In genomic region chr17:69141802-69142472, GRCh38 we compare ENCODE assay signal across 10 cellular contexts. TPM values are rescaled to one million over a fixed set of nuclear protein-coding genes. Genes with fewer than 3 reads are reported as not detected.
A peak's percentile ranks its signal among the peaks of the same experiment; 100 is the strongest.
DNase-seq lines count a peak whose midpoint lies in the region; ATAC-seq, FAIRE-seq and TF ChIP-seq lines count a peak whose summit lies in the region.
"Had no signal": no experiment of that assay in that cellular context is flagged by ENCODE, and none has a peak within 500 bp of the region (broad histone marks: within the 10 kb centered on the region; RNA-seq: fewer than 3 reads in every experiment).

TSS of gene ABCA6 (minus strand) at chr17:69141895. CDS start at chr17:69140703, 1,192 bp downstream.

- H3K79me2 ChIP-seq in GM12878 (ENCODE audit: control insufficient read depth, insufficient read depth, low read length) = no peaks in the 10 kb centered on the region

- H3K4me1 ChIP-seq in GM12878 (ENCODE audit: control insufficient read depth, insufficient read depth, low read length) = no peaks in the 10 kb centered on the region
- no peaks in the 10 kb centered on the region for H3K4me1 ChIP-seq in right atrium auricular region
- peaks cover 0 to 7% of the 10 kb centered on the region in 2 donors for H3K4me1 ChIP-seq in gastrocnemius medialis
- no peaks in the 10 kb centered on the region for H3K4me1 ChIP-seq in naive thymus-derived CD4-positive, alpha-beta T cell (ENCODE audit: control insufficient read depth in 2 of 2, insufficient read depth in 2 of 2, low read length in 2 of 2)
- H3K4me1 ChIP-seq: SJSA1 had no signal

- TF ChIP-seq RAD21 in GM12878 (IDR thresholded peaks at IDR 0.05; ENCODE audit: insufficient read depth, low read depth, low read length) = no peak

- CTCF ChIA-PET in GM12878 (lab: Yijun Ruan, JAX) = interaction anchor here (0.8 to 1.6 kb wide), 2 partner anchors 9 to 12 kb away, joined by 3 to 4 read pairs; no protein-coding TSS in a partner anchor
- CTCF ChIA-PET in naive thymus-derived CD4-positive, alpha-beta T cell (lab: Charles Lee) = no interaction called here

- no peak within 1 kb of the TSS for H3K4me2 ChIP-seq in GM12878 (ENCODE audit: control insufficient read depth, insufficient read depth)

- POLR2A ChIA-PET in GM12878 (lab: Charles Lee) = no interaction called here
- POLR2A ChIA-PET in naive thymus-derived CD4-positive, alpha-beta T cell (lab: Charles Lee) = no interaction called here

- H2AFZ ChIP-seq in GM12878 (ENCODE audit: control insufficient read depth, low read depth, low read length) = no peak within 1 kb of the TSS

- TF ChIP-seq POLR2A in GM12878 (IDR thresholded peaks at IDR 0.05; ENCODE audit: low read depth, low read length) = no peak
- TF ChIP-seq POLR2A in gastrocnemius medialis (IDR thresholded peaks at IDR 0.05) = peak in 1 of 2 donors; percentile 40

- H4K20me1 ChIP-seq in GM12878 (ENCODE audit: control insufficient read depth, insufficient read depth) = no peaks in the 10 kb centered on the region

- in situ Hi-C loops in GM12878 (cut with MboI) = no loop called here
- in situ Hi-C loops in gastrocnemius medialis (cut with MboI; ENCODE audit: low sequenced_read_pairs in 4 of 4) = no loop called here

- FAIRE-seq in GM12878 (lab: Jason Lieb, UNC) = no peak

- ATAC-seq in GM12878 (no peak), gastrocnemius medialis (peak in 1 of 2 donors; percentile 81)
- no peak for ATAC-seq in naive thymus-derived CD4-positive, alpha-beta T cell

- no peak for TF ChIP-seq EP300 in GM12878 (IDR thresholded peaks at IDR 0.05; ENCODE audit: borderline replicate concordance in 1 of 2, control insufficient read depth in 1 of 2, low read depth in 2 of 2, low read length in 2 of 2)

- DNase-seq in EL (peak; percentile 23), GM12878 (ENCODE audit: low read depth, low spot score) (no peak), right atrium auricular region (ENCODE audit: low spot score) (no peak), gastrocnemius medialis (no peak), NCI-H510A treated with DMSO at 0.1 percent for 48 hours (lab: John Stamatoyannopoulos, UW) (no peak), DMS153 treated with DMSO at 0.1 percent for 48 hours (lab: John Stamatoyannopoulos, UW; ENCODE audit: unreplicated experiment) (no peak), OCI-M2 (lab: John Stamatoyannopoulos, UW; ENCODE audit: unreplicated experiment) (no peak)
- no peak for DNase-seq in naive thymus-derived CD4-positive, alpha-beta T cell
- DNase-seq: activated effector memory CD4-positive, alpha-beta T cell treated with Interleukin-2 at 50 U/mL for 16 hours had no signal

- peaks cover 0 to 7% (median 0%) of the 10 kb centered on the region in 11 donors for H3K9me3 Mint-ChIP-seq in naive thymus-derived CD4-positive, alpha-beta T cell

- H3K27me3 ChIP-seq in GM12878 (replicated peaks in 1 of 2; ENCODE audit: control insufficient read depth in 2 of 2, insufficient read depth in 2 of 2, low read length in 1 of 2) (no peaks in the 10 kb centered on the region), right atrium auricular region (no peaks in the 10 kb centered on the region), gastrocnemius medialis (no peaks in the 10 kb centered on the region)
- H3K27me3 ChIP-seq in naive thymus-derived CD4-positive, alpha-beta T cell (ENCODE audit: control insufficient read depth in 2 of 2, insufficient read depth in 2 of 2, low read length in 2 of 2) = no peaks in the 10 kb centered on the region
- H3K27me3 ChIP-seq: SJSA1 had no signal

- peaks cover 0 to 13% (median 6%) of the 10 kb centered on the region in 5 donors for H3K27me3 Mint-ChIP-seq in naive thymus-derived CD4-positive, alpha-beta T cell

- H3K27ac ChIP-seq in GM12878 (ENCODE audit: control insufficient read depth, insufficient read depth) (no peak within 1 kb of the TSS), right atrium auricular region (peak within 1 kb of the TSS; percentile 46 to 68), gastrocnemius medialis (peak within 1 kb of the TSS; percentile 40 to 71 (median 44))
- no peak within 1 kb of the TSS for H3K27ac ChIP-seq in naive thymus-derived CD4-positive, alpha-beta T cell (ENCODE audit: low read depth, low read length)
- H3K27ac ChIP-seq: SJSA1 had no signal

- intact Hi-C loops in GM12878 (cut with micrococcal nuclease; ENCODE audit: unreplicated experiment) (no loop called here), gastrocnemius medialis (cut with DNase I; ENCODE audit: low total_unique reads) (loop anchor here (10.0 kb wide), 1 partner anchor 367 kb away; no protein-coding TSS in a partner anchor)
- intact Hi-C loops in naive thymus-derived CD4-positive, alpha-beta T cell (cut with micrococcal nuclease) = no loop called here

- BruUV-seq in GM12878 (replicated peaks; lab: Mats Ljungman, UMichigan) = no TSS peak

- peaks cover 0 to 9% (median 5%) of the 10 kb centered on the region in 5 donors for H3K36me3 Mint-ChIP-seq in naive thymus-derived CD4-positive, alpha-beta T cell

- TF ChIP-seq CTCF in GM12878 (IDR thresholded peaks at IDR 0.05 in 2 of 3, conservative IDR thresholded peaks at IDR 0.05 in 1 of 3; ENCODE audit: control insufficient read depth in 2 of 3, extremely low read depth in 1 of 3, insufficient read depth in 1 of 3, low read depth in 3 of 3, low read length in 3 of 3) (no peak), right atrium auricular region (IDR thresholded peaks at IDR 0.05) (no peak), gastrocnemius medialis (IDR thresholded peaks at IDR 0.05 in 4 of 5, conservative IDR thresholded peaks at IDR 0.05 in 1 of 5) (no peak)

- H3K4me3 ChIP-seq in GM12878 (no peak within 1 kb of the TSS), right atrium auricular region (peak within 1 kb of the TSS; percentile 13 to 37), gastrocnemius medialis (peak within 1 kb of the TSS; percentile 27 to 42 (median 32))
- H3K4me3 ChIP-seq in naive thymus-derived CD4-positive, alpha-beta T cell (ENCODE audit: low read length) = no peak within 1 kb of the TSS
- H3K4me3 ChIP-seq: SJSA1 had no signal

- no peaks in the 10 kb centered on the region; the same call in 2 of the 3 replicates for H3K9me3 ChIP-seq in GM12878 (replicated peaks; ENCODE audit: control insufficient read depth, insufficient read depth, low read length)
- H3K9me3 ChIP-seq in right atrium auricular region = peaks cover 0 to 6% of the 10 kb centered on the region in 2 donors
- H3K9me3 ChIP-seq in gastrocnemius medialis = no peaks in the 10 kb centered on the region
- H3K9me3 ChIP-seq in naive thymus-derived CD4-positive, alpha-beta T cell (ENCODE audit: control insufficient read depth in 2 of 3, low read length in 3 of 3) = no peaks in the 10 kb centered on the region
- H3K9me3 ChIP-seq: SJSA1 had no signal

- RAD21 ChIA-PET in GM12878 (lab: Charles Lee; ENCODE audit: unreplicated experiment) = interaction anchor here (1.1 kb wide), 1 partner anchor 14 kb away, joined by 3 read pairs; no protein-coding TSS in a partner anchor

- no peak within 1 kb of the TSS for H3K27ac Mint-ChIP-seq in naive thymus-derived CD4-positive, alpha-beta T cell

- H3K36me3 ChIP-seq in GM12878 (ENCODE audit: control insufficient read depth in 2 of 2, insufficient read depth in 2 of 2, low read length in 1 of 2) (no peaks in the 10 kb centered on the region), right atrium auricular region (peaks cover 11% of the 10 kb centered on the region), gastrocnemius medialis (peaks cover 0 to 17% of the 10 kb centered on the region in 2 donors)
- no peaks in the 10 kb centered on the region for H3K36me3 ChIP-seq in naive thymus-derived CD4-positive, alpha-beta T cell (ENCODE audit: control insufficient read depth in 2 of 3, insufficient read depth in 3 of 3, low read length in 3 of 3)
- H3K36me3 ChIP-seq: SJSA1 had no signal

- 81% methylated on average over 4 of the region's 4 CpGs for WGBS in GM12878 (ENCODE audit: insufficient coverage, insufficient replicate concordance, low lambda C conversion rate, missing lambda C conversion rate)

- H3K4me1 Mint-ChIP-seq in naive thymus-derived CD4-positive, alpha-beta T cell = peaks cover 0 to 2% (median 0%) of the 10 kb centered on the region in 7 donors

- H3K9ac ChIP-seq in GM12878 (ENCODE audit: control insufficient read depth, insufficient read depth, low read length) = no peak within 1 kb of the TSS

- H3K4me3 Mint-ChIP-seq in naive thymus-derived CD4-positive, alpha-beta T cell = no peak within 1 kb of the TSS

- SMC1A ChIA-PET in GM12878 (lab: Charles Lee; ENCODE audit: uncharacterized antibody, unreplicated experiment) = interaction anchor here (1.4 to 3.1 kb wide), 4 partner anchors 14 to 53 kb away, joined by 3 to 18 read pairs (median 5); no protein-coding TSS in a partner anchor

TF ChIP-seq in GM12878, 131 proteins besides CTCF, POLR2A, EP300 and RAD21 (continues in another document):
- no peak for TF ChIP-seq PAX5 (IDR thresholded peaks at IDR 0.05; ENCODE audit: borderline replicate concordance, low read depth, low read length)
- no peak for TF ChIP-seq USF1 (IDR thresholded peaks at IDR 0.05; ENCODE audit: borderline replicate concordance, extremely low read length, insufficient read depth, low read depth, low read length)

RNA-seq across cellular contexts. Expression of gene ABCA6, which starts in this region (rescaled TPM):
- total RNA-seq in GM12878 (2013; cell fraction: nucleolus; rRNA removed) = 81.0 and 84.3 TPM in 2 replicates
- total RNA-seq in GM12878 (2014; rRNA removed) (15.6 and 18.1 TPM in 2 replicates), GM12878 (2014; rRNA removed; fragmentation: Illumina TruSeq; extraction: Trizol) (19.5 and 21.4 TPM in 2 replicates), GM12878 (2021) (13.7 and 14.3 TPM in 2 replicates), right atrium auricular region (10 to 100 TPM; 20.0 to 41.9 TPM), gastrocnemius medialis (10 to 100 TPM; 12.8 to 82.3 (median 15.7) TPM)
- 3.5 TPM for polyA plus RNA-seq in GM12878 (2011; ENCODE audit: low read depth)
- polyA plus RNA-seq in GM12878 (2011; rRNA removed) (36.9 and 53.4 TPM in 2 replicates), GM12878 (2014; fragmentation: Illumina TruSeq; extraction: Trizol) (15.6 and 18.6 TPM in 2 replicates), GM12878 (2014; fragmentation: Nextera tagmentation; extraction: Ambion mirVana) (10 to 100 TPM in 1 of 2 experiments, 1 to 10 TPM in 1; 9.0 to 10.1 TPM), GM12878 (2014; rRNA removed) (7.6 and 11.5 TPM in 2 replicates), GM12878 (2016; fragmentation: Nextera tagmentation; extraction: Ambion mirVana) (1 to 10 TPM; 6.8 to 7.0 TPM)
- 14.2 and 15.0 TPM in 2 replicates for polyA plus RNA-seq in GM12878 (2011; cell fraction: cytosol; rRNA removed)
- polyA plus RNA-seq in GM12878 (2011; cell fraction: nucleus; rRNA removed) = 53.3 and 57.0 TPM in 2 replicates
- 4.8 and 7.9 TPM in 2 replicates for polyA plus RNA-seq in GM12878 (2012)
- polyA minus RNA-seq in GM12878 (2011; rRNA and poly(A)+ RNA removed) = 41.5 and 47.3 TPM in 2 replicates
- 10.6 and 16.2 TPM in 2 replicates for polyA minus RNA-seq in GM12878 (2011; cell fraction: cytosol; rRNA and poly(A)+ RNA removed)
- polyA minus RNA-seq in GM12878 (2011; cell fraction: nucleus; rRNA and poly(A)+ RNA removed) = 55.2 and 78.9 TPM in 2 replicates
- 1 to 10 TPM in 2 of 5 experiments, under 1 TPM in 3; 0.24 to 1.1 (median 0.93) TPM for total RNA-seq in naive thymus-derived CD4-positive, alpha-beta T cell
- polyA plus RNA-seq in naive thymus-derived CD4-positive, alpha-beta T cell = not detected
- total RNA-seq: SJSA1 had no signal

Comparison
In these comparisons a context has a peak if more than half of its experiments do, and no peak if none do; other contexts are left out.
1. RNA of gene ABCA6 (total RNA-seq): 20.0 to 41.9 TPM in right atrium auricular region, 12.8 to 82.3 TPM in gastrocnemius medialis and 13.7 to 84.3 TPM in GM12878; 0.24 to 1.1 TPM in naive thymus-derived CD4-positive, alpha-beta T cell; every median in the first group is over 4 times any median in the second.
2. RNA of gene ABCA6 (polyA plus RNA-seq): 3.5 to 57.0 TPM in GM12878; not detected in naive thymus-derived CD4-positive, alpha-beta T cell; every median in the first group is over 4 times any median in the second.
3. H3K27ac ChIP-seq: peak in right atrium auricular region (2 of 2) and gastrocnemius medialis (4 of 4); none in GM12878 (single experiment) and naive thymus-derived CD4-positive, alpha-beta T cell (single experiment).
4. H3K4me3 ChIP-seq: peak in right atrium auricular region (2 of 2) and gastrocnemius medialis (4 of 4); none in GM12878 (single experiment) and naive thymus-derived CD4-positive, alpha-beta T cell (single experiment).